Comparison of ENCODE assay signal across 14 cellular contexts in the genomic region with DNA sequence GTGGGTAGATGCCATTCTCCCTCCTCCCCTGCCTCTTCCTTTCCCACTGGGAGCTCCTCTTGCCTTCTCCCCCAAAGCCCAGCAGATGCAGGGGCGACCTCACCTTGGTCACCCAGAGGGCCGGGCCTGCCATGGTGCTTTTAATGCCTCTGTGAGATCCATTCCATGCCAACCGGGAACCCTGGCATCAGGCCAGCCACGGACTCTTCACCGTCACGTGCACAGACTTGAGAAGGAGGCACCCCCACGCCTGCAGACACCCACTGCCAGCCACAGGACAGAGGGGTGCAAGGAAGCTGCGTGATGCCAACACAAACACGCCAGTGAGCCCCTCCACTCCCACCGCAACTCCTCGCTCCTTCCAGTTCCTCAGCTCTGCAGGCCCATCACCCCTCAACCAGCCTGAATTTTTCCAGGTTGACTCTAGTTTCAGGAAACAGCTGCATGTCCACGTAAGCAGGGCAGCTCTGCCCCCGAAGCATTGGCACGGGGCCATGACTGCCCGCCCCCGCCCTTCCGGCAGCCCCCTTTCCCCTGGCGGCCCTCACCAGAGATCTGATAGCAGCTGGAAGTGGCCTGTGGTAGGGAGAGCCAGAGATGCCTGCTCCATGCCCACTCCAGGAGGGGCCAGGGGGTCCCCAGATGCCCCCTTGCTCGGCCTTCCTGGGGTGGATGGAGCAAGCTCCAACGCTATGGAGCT. TPM values are rescaled to one million over a fixed set of nuclear protein-coding genes. Genes with fewer than 3 reads are reported as not detected.
DNase-seq lines count a peak whose midpoint lies in the region; ATAC-seq and TF ChIP-seq lines count a peak whose summit lies in the region.
"Had no signal": no experiment of that assay in that cellular context is flagged by ENCODE, and none has a peak within 500 bp of the region (broad histone marks: within the 10 kb centered on the region; RNA-seq: fewer than 3 reads in every experiment).

No MANE protein-coding gene starts in this region.

- no peak overlapping the region for H2AFZ ChIP-seq in SK-N-SH (ENCODE audit: low read depth)
- H2AFZ ChIP-seq: PC-9 had no signal

- peak overlapping the region; percentile 1 to 94; a peak in 3 of 4 replicates for H3K27ac ChIP-seq in SK-N-SH (ENCODE audit: low read depth in 2 of 2, low read length in 1 of 2)
- peak overlapping the region in 1 of 3 donors; percentile 47 for H3K27ac ChIP-seq in thyroid gland
- H3K27ac ChIP-seq: brain microvascular endothelial cell, PC-9 had no signal

- H3K9me2 ChIP-seq in SK-N-SH, result no peaks in the 10 kb centered on the region

- TF ChIP-seq RAD21 in SK-N-SH (IDR thresholded peaks at IDR 0.05; ENCODE audit: low read length), result peak; percentile 32; the same call in 1 of the 2 replicates

- H3K27me3 ChIP-seq in SK-N-SH (ENCODE audit: insufficient read depth) (no peaks in the 10 kb centered on the region), thyroid gland (no peaks in the 10 kb centered on the region)
- H3K27me3 ChIP-seq: brain microvascular endothelial cell had no signal

- intact Hi-C loops in activated CD8-positive, alpha-beta T cell treated with anti-CD3 and anti-CD28 coated beads for 36 hours (cut with micrococcal nuclease), result no loop called here
- intact Hi-C loops in left ventricle myocardium superior (cut with micrococcal nuclease) (no loop called here), thyroid gland (cut with DNase I) (no loop called here)

- POLR2A ChIA-PET in activated CD8-positive, alpha-beta T cell treated with anti-CD3 and anti-CD28 coated beads for 36 hours (lab: Charles Lee), result interaction anchor here (0.6 to 1.4 kb wide), 6 partner anchors 10 to 155 kb away, joined by 3 to 7 read pairs (median 4); no protein-coding TSS in a partner anchor
- POLR2A ChIA-PET in activated CD8-positive, alpha-beta T cell treated with anti-CD3 and anti-CD28 coated beads, Interleukin-2, amount 10 ng/mL, durations not matched to agents 7 days and 5 days (lab: Charles Lee), result interaction anchor here (0.9 to 1.6 kb wide), 2 partner anchors 14 to 43 kb away, joined by 3 to 5 read pairs; no protein-coding TSS in a partner anchor
- POLR2A ChIA-PET in SK-N-SH (lab: Yijun Ruan, JAX), result interaction anchor here (1.1 to 2.2 kb wide), 10 partner anchors 11 to 1207 kb away, joined by 3 to 14 read pairs (median 6); no protein-coding TSS in a partner anchor

- no peaks in the 10 kb centered on the region for H3K79me2 ChIP-seq in SK-N-SH (ENCODE audit: insufficient read depth)

- ATAC-seq in activated CD8-positive, alpha-beta T cell treated with anti-CD3 and anti-CD28 coated beads for 36 hours, result no peak
- no peak for ATAC-seq in activated CD8-positive, alpha-beta T cell treated with anti-CD3 and anti-CD28 coated beads, Interleukin-2, amount 10 ng/mL, durations not matched to agents 7 days and 5 days
- no peak for ATAC-seq in left ventricle myocardium superior
- no peak for ATAC-seq in GM19397 (IDR thresholded peaks at IDR 0.05; ENCODE audit: unreplicated experiment)
- ATAC-seq: stimulated activated naive CD8-positive, alpha-beta T cell treated with anti-CD3 and anti-CD28 coated beads, Interleukin-15, amount 100 ng/mL, for 72 hours had no signal

- H3K4me3 ChIP-seq in SK-N-SH (ENCODE audit: low read depth in 2 of 2, low read length in 1 of 2) (no peak overlapping the region; a peak in 1 of 4 replicates), thyroid gland (replicated peaks in 1 of 3) (no peak overlapping the region)
- H3K4me3 ChIP-seq: PC-9 had no signal

- H3K4me1 ChIP-seq in SK-N-SH (ENCODE audit: control insufficient read depth in 1 of 2, insufficient read depth in 2 of 2, low read depth in 1 of 2, low read length in 1 of 2) (peaks cover 44 to 71% of the 10 kb centered on the region in 2 experiments; a peak in 3 of 4 replicates), thyroid gland (peaks cover 37 to 46% of the 10 kb centered on the region in 2 donors)

- no peak for TF ChIP-seq POLR2A in thyroid gland (IDR thresholded peaks at IDR 0.05)

- H3K9ac ChIP-seq in SK-N-SH, result no peak overlapping the region

- peaks cover 66% of the 10 kb centered on the region for H3K4me1 Mint-ChIP-seq in activated CD8-positive, alpha-beta T cell treated with anti-CD3 and anti-CD28 coated beads for 36 hours (ENCODE audit: low read depth)
- H3K4me1 Mint-ChIP-seq in activated CD8-positive, alpha-beta T cell treated with anti-CD3 and anti-CD28 coated beads, Interleukin-2, amount 10 ng/mL, durations not matched to agents 7 days and 5 days (ENCODE audit: low read depth), result peaks cover 61% of the 10 kb centered on the region

- peak in 1 of 2 experiments; percentile 91; a peak in 2 of 4 replicates for TF ChIP-seq EP300 in SK-N-SH (IDR thresholded peaks at IDR 0.05; ENCODE audit: borderline replicate concordance in 1 of 2, low read depth in 1 of 2, low read length in 1 of 2)

- no peaks in the 10 kb centered on the region for H3K36me3 ChIP-seq in SK-N-SH (replicated peaks in 1 of 2; ENCODE audit: control insufficient read depth in 1 of 2, insufficient read depth in 2 of 2, low read length in 1 of 2)
- no peaks in the 10 kb centered on the region for H3K36me3 ChIP-seq in thyroid gland
- H3K36me3 ChIP-seq: brain microvascular endothelial cell had no signal

- H3K4me2 ChIP-seq in SK-N-SH, result peak overlapping the region; percentile 31; the same call in 1 of the 2 replicates
- H3K4me2 ChIP-seq: PC-9 had no signal

- no peaks in the 10 kb centered on the region for H3F3A ChIP-seq in SK-N-SH (replicated peaks; ENCODE audit: insufficient read depth)

- peak; percentile 19 for DNase-seq in activated CD8-positive, alpha-beta T cell treated with anti-CD3 and anti-CD28 coated beads for 36 hours
- DNase-seq in activated CD8-positive, alpha-beta T cell treated with anti-CD3 and anti-CD28 coated beads, Interleukin-2, amount 10 ng/mL, durations not matched to agents 7 days and 5 days, result no peak
- DNase-seq in SK-N-SH (peak; percentile 98), left ventricle myocardium superior (peak; percentile 58), thyroid gland (peak; percentile 83 to 85), activated gamma-delta T cell treated with Interleukin-2 at 50 U/mL for 16 hours (no peak), SKM-1 treated with dmso at 0.1 percent for 144 hours (lab: John Stamatoyannopoulos, UW; ENCODE audit: unreplicated experiment) (no peak)
- DNase-seq: activated T-cell treated with anti-CD3 and anti-CD28 coated beads, Interleukin-2, amount 50 U/mL, for 1 hour; brain microvascular endothelial cell; GDM1; PC-9; stimulated activated naive CD8-positive, alpha-beta T cell treated with anti-CD3 and anti-CD28 coated beads, Interleukin-15, amount 100 ng/mL, for 72 hours had no signal

- no peaks in the 10 kb centered on the region for H3K9me3 Mint-ChIP-seq in activated CD8-positive, alpha-beta T cell treated with anti-CD3 and anti-CD28 coated beads for 36 hours
- no peaks in the 10 kb centered on the region for H3K9me3 Mint-ChIP-seq in activated CD8-positive, alpha-beta T cell treated with anti-CD3 and anti-CD28 coated beads, Interleukin-2, amount 10 ng/mL, durations not matched to agents 7 days and 5 days (ENCODE audit: insufficient read depth)
- H3K9me3 Mint-ChIP-seq: neural crest cell; stimulated activated naive CD8-positive, alpha-beta T cell treated with anti-CD3 and anti-CD28 coated beads, Interleukin-15, amount 100 ng/mL, for 72 hours had no signal

- CTCF ChIA-PET in activated CD8-positive, alpha-beta T cell treated with anti-CD3 and anti-CD28 coated beads for 36 hours (lab: Charles Lee), result interaction anchor here (0.8 to 2.3 kb wide), 5 partner anchors 12 to 71 kb away, joined by 3 to 11 read pairs (median 4); no protein-coding TSS in a partner anchor
- CTCF ChIA-PET in activated CD8-positive, alpha-beta T cell treated with anti-CD3 and anti-CD28 coated beads, Interleukin-2, amount 10 ng/mL, durations not matched to agents 7 days and 5 days (lab: Charles Lee), result interaction anchor here (1.0 to 2.3 kb wide), 4 partner anchors 14 to 71 kb away, joined by 3 to 9 read pairs (median 5); no protein-coding TSS in a partner anchor
- CTCF ChIA-PET in SK-N-SH (lab: Yijun Ruan, JAX), result interaction anchor here (0.8 to 3.2 kb wide), 8 partner anchors 9 to 85 kb away, joined by 3 to 15 read pairs (median 6); a partner anchor contains a TSS

- peak overlapping the region; percentile 71 for H3K27ac Mint-ChIP-seq in activated CD8-positive, alpha-beta T cell treated with anti-CD3 and anti-CD28 coated beads for 36 hours
- H3K27ac Mint-ChIP-seq in activated CD8-positive, alpha-beta T cell treated with anti-CD3 and anti-CD28 coated beads, Interleukin-2, amount 10 ng/mL, durations not matched to agents 7 days and 5 days, result no peak overlapping the region

- no peak for TF ChIP-seq CTCF in activated CD8-positive, alpha-beta T cell treated with anti-CD3 and anti-CD28 coated beads for 36 hours (IDR thresholded peaks at IDR 0.05)
- no peak for TF ChIP-seq CTCF in SK-N-SH (IDR thresholded peaks at IDR 0.05)
- TF ChIP-seq CTCF in thyroid gland (IDR thresholded peaks at IDR 0.05), result no peak

- peaks cover 43% of the 10 kb centered on the region for H3K36me3 Mint-ChIP-seq in activated CD8-positive, alpha-beta T cell treated with anti-CD3 and anti-CD28 coated beads for 36 hours (ENCODE audit: low read depth)
- peaks cover 37% of the 10 kb centered on the region for H3K36me3 Mint-ChIP-seq in activated CD8-positive, alpha-beta T cell treated with anti-CD3 and anti-CD28 coated beads, Interleukin-2, amount 10 ng/mL, durations not matched to agents 7 days and 5 days (ENCODE audit: low read depth)

- WGBS in SK-N-SH (ENCODE audit: low lambda C conversion rate), result 43% methylated on average over 20 of the region's 20 CpGs
- 30 to 31% methylated on average over 9 to 18 of the region's 20 CpGs for WGBS in thyroid gland, 2 donors

- H3K9me3 ChIP-seq in SK-N-SH (no peaks in the 10 kb centered on the region), thyroid gland (no peaks in the 10 kb centered on the region)

- H3K4me3 Mint-ChIP-seq in activated CD8-positive, alpha-beta T cell treated with anti-CD3 and anti-CD28 coated beads for 36 hours, result no peak overlapping the region
- no peak overlapping the region for H3K4me3 Mint-ChIP-seq in activated CD8-positive, alpha-beta T cell treated with anti-CD3 and anti-CD28 coated beads, Interleukin-2, amount 10 ng/mL, durations not matched to agents 7 days and 5 days
- H3K4me3 Mint-ChIP-seq: neural crest cell had no signal

- no peaks in the 10 kb centered on the region for H4K20me1 ChIP-seq in SK-N-SH (ENCODE audit: insufficient read depth)

- H3K27me3 Mint-ChIP-seq in activated CD8-positive, alpha-beta T cell treated with anti-CD3 and anti-CD28 coated beads for 36 hours, result no peaks in the 10 kb centered on the region
- no peaks in the 10 kb centered on the region for H3K27me3 Mint-ChIP-seq in activated CD8-positive, alpha-beta T cell treated with anti-CD3 and anti-CD28 coated beads, Interleukin-2, amount 10 ng/mL, durations not matched to agents 7 days and 5 days (ENCODE audit: low read depth)
- H3K27me3 Mint-ChIP-seq: stimulated activated naive CD8-positive, alpha-beta T cell treated with anti-CD3 and anti-CD28 coated beads, Interleukin-15, amount 100 ng/mL, for 72 hours had no signal

RNA-seq across cellular contexts. Expression of a gene that starts 50.8 kb away (rescaled TPM):
- 10 to 100 TPM; 84.8 to 97.8 TPM for total RNA-seq in activated CD8-positive, alpha-beta T cell treated with anti-CD3 and anti-CD28 coated beads for 36 hours
- total RNA-seq in activated CD8-positive, alpha-beta T cell treated with anti-CD3 and anti-CD28 coated beads, Interleukin-2, amount 10 ng/mL, durations not matched to agents 7 days and 5 days, result 10 to 100 TPM; 76.4 to 79.8 TPM
- 5.5 and 5.6 TPM in 2 replicates for polyA plus RNA-seq in SK-N-SH (2012; rRNA removed)
- 2.3 and 2.6 TPM in 2 replicates for polyA plus RNA-seq in SK-N-SH (2012; cell fraction: cytosol; rRNA removed)
- 18.6 and 20.2 TPM in 2 replicates for polyA plus RNA-seq in SK-N-SH (2012; cell fraction: nucleus; rRNA removed)
- 21.1 TPM for total RNA-seq in left ventricle myocardium superior
- total RNA-seq in thyroid gland, result 10 to 100 TPM; 17.3 to 40.9 (median 18.8) TPM

Comparison
In these comparisons a context has a peak if more than half of its experiments do, and no peak if none do; other contexts are left out.
1. DNase-seq: peak in activated CD8-positive, alpha-beta T cell treated with anti-CD3 and anti-CD28 coated beads for 36 hours (single experiment), SK-N-SH (single experiment), left ventricle myocardium superior (single experiment) and thyroid gland (2 of 2); none in activated CD8-positive, alpha-beta T cell treated with anti-CD3 and anti-CD28 coated beads, Interleukin-2, amount 10 ng/mL, durations not matched to agents 7 days and 5 days (single experiment), activated gamma-delta T cell treated with Interleukin-2 at 50 U/mL for 16 hours (single experiment) and SKM-1 treated with dmso at 0.1 percent for 144 hours (single experiment).